ENCODE assay signal across 1 cellular context in genomic region chr19:4967738-4968461, GRCh38.
A peak's percentile ranks its signal among the peaks of the same experiment; 100 is the strongest.
TF ChIP-seq lines count a peak whose summit lies in the region.

No MANE protein-coding gene starts in this region.

TF ChIP-seq in K562, 482 proteins besides CTCF, POLR2A, EP300 and RAD21 (continued from another document):
- TF ChIP-seq ZBTB9 (CRISPR knock-in tag; IDR thresholded peaks at IDR 0.05) = no peak
- peak; percentile 82; the same call in 1 of the 2 replicates for TF ChIP-seq PHB (CRISPR knock-in tag; IDR thresholded peaks at IDR 0.05)
- no peak for TF ChIP-seq MITF (IDR thresholded peaks at IDR 0.05)
- TF ChIP-seq FOXK1 (CRISPR knock-in tag; IDR thresholded peaks at IDR 0.05; ENCODE audit: borderline replicate concordance) = peak; percentile 33; the same call in 1 of the 2 replicates
- TF ChIP-seq ZNF77 (CRISPR knock-in tag; IDR thresholded peaks at IDR 0.05) = no peak
- peak; percentile 29; the same call in 1 of the 2 replicates for TF ChIP-seq DPF2 (IDR thresholded peaks at IDR 0.05)
- no peak for TF ChIP-seq SMAD1 (IDR thresholded peaks at IDR 0.05; ENCODE audit: low read depth, low read length, partially characterized antibody)
- no peak for TF ChIP-seq PURB (CRISPR knock-in tag; IDR thresholded peaks at IDR 0.05; ENCODE audit: low read depth)
- no peak for TF ChIP-seq HMBOX1 (IDR thresholded peaks at IDR 0.05)
- TF ChIP-seq KDM5B (IDR thresholded peaks at IDR 0.05; ENCODE audit: insufficient replicate concordance, low read depth, low read length) = peak; percentile 24
- TF ChIP-seq GABPB2 (CRISPR knock-in tag; conservative IDR thresholded peaks at IDR 0.05) = no peak
- TF ChIP-seq ZBTB33 (CRISPR knock-in tag; IDR thresholded peaks at IDR 0.05) = 0 out of 2 replicates have a peak, but pooled peaks have one; percentile 25
- TF ChIP-seq NR0B1 (IDR thresholded peaks at IDR 0.05; ENCODE audit: partially characterized antibody) = no peak
- 0 out of 2 replicates have a peak, but pooled peaks have one; percentile 28 for TF ChIP-seq SMARCA4 (IDR thresholded peaks at IDR 0.05)
- TF ChIP-seq JUND (IDR thresholded peaks at IDR 0.05; ENCODE audit: borderline replicate concordance, low read depth, low read length) = 0 out of 2 replicates have a peak, but pooled peaks have one; percentile 4
- TF ChIP-seq JUND (tag; IDR thresholded peaks at IDR 0.05; ENCODE audit: borderline replicate concordance, low read depth, low read length) = no peak
- TF ChIP-seq SMAD3 (CRISPR knock-in tag; conservative IDR thresholded peaks at IDR 0.05) = no peak
- TF ChIP-seq CBX3 (IDR thresholded peaks at IDR 0.05; ENCODE audit: borderline replicate concordance in 1 of 2, low read length in 2 of 2) = no peak
- 0 out of 2 replicates have a peak, but pooled peaks have one; percentile 29 for TF ChIP-seq ZNF224 (CRISPR knock-in tag; IDR thresholded peaks at IDR 0.05)
- no peak for TF ChIP-seq HBP1 (CRISPR knock-in tag; IDR thresholded peaks at IDR 0.05)
- TF ChIP-seq STAT5A (IDR thresholded peaks at IDR 0.05; ENCODE audit: borderline replicate concordance, low read length) = no peak
- peak; percentile 14 for TF ChIP-seq PRDM10 (IDR thresholded peaks at IDR 0.05; ENCODE audit: partially characterized antibody)
- TF ChIP-seq CHD4 (IDR thresholded peaks at IDR 0.05; ENCODE audit: insufficient read depth, insufficient replicate concordance, low read depth, low read length, poor library complexity, severe bottlenecking) = peak; percentile 90
- no peak for TF ChIP-seq GTF2E2 (tag; IDR thresholded peaks at IDR 0.05)
- 0 out of 2 replicates have a peak, but pooled peaks have one; percentile 25 for TF ChIP-seq MECOM (CRISPR knock-in tag; IDR thresholded peaks at IDR 0.05)
- TF ChIP-seq ZNF584 (CRISPR knock-in tag; IDR thresholded peaks at IDR 0.05; ENCODE audit: low read depth) = no peak
- TF ChIP-seq PHF8 (IDR thresholded peaks at IDR 0.05; ENCODE audit: borderline replicate concordance, low read length) = peak; percentile 22; the same call in 1 of the 2 replicates
- TF ChIP-seq MIER1 (IDR thresholded peaks at IDR 0.05; ENCODE audit: low read depth) = no peak
- peak; percentile 0; the same call in 1 of the 2 replicates for TF ChIP-seq ETV5 (CRISPR knock-in tag; IDR thresholded peaks at IDR 0.05; ENCODE audit: low read depth)
- TF ChIP-seq RNF2 (IDR thresholded peaks at IDR 0.05) = 0 out of 2 replicates have a peak, but pooled peaks have one; percentile 5
- TF ChIP-seq BRF1 (IDR thresholded peaks at IDR 0.05; ENCODE audit: borderline replicate concordance, extremely low read depth, insufficient read length) = no peak
- TF ChIP-seq UBTF (IDR thresholded peaks at IDR 0.05; ENCODE audit: borderline replicate concordance in 1 of 2, low read depth in 2 of 2, low read length in 2 of 2) = no peak
TF ChIP-seq in K562: peak in this region for 17.
